ENCODE assay signal across 11 cellular contexts in the genomic region with DNA sequence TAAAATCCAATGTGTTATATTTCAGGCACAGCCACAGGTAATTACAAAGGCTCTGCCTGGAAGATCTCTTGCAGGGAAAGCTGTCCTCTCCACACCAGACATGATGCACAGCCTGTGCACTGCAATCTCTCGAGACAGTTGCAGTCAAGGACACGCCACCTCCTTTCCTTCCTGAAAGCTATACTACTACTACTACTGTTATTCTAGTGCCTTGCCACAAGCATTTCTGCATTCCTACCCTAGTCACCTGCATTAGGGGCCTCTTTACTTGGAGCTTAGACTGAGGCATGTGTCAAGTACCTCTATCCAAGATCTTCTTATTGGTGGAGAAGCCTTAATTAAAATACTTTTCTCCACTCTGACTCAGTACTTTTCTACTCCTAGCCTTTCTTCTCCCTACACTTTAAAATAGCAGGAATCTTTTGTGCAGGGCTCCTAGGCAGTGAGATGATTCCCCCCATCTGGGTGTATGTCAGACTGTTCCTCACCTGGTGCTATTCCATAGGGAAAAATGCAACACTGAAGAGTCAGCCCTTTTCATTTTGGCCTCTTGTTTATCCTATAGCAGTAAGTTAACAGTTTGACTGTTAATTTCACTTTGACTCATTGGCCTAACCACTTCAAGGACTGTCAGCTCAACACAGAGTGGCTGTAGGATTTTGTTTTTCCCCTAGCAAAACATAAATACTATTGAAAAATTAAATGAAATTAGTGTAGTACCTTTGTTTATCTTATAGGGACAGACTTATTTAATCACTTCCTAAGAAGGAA.
A peak's percentile ranks its signal among the peaks of the same experiment; 100 is the strongest.
DNase-seq lines count a peak whose midpoint lies in the region; ATAC-seq and TF ChIP-seq lines count a peak whose summit lies in the region.
"Had no signal": no experiment of that assay in that cellular context is flagged by ENCODE, and none has a peak within 500 bp of the region (broad histone marks: within the 10 kb centered on the region; RNA-seq: fewer than 3 reads in every experiment).

No MANE protein-coding gene starts in this region.

- no peak overlapping the region for H3K4me3 Mint-ChIP-seq in activated T-helper 2 cell treated with anti-CD3 and anti-CD28 coated beads, Interferon-gamma antibody, Interleukin-2, Interleukin-4, amounts not matched to agents 10 μg/mL and 5 μg/mL and 100 μg/mL, durations not matched to agents 14 hours and 24 hours and 36 hours (ENCODE audit: low read depth)

- H2BK15ac ChIP-seq in mesendoderm (replicated peaks; ENCODE audit: low read depth), result no peak overlapping the region

- H3K4ac ChIP-seq in mesendoderm (ENCODE audit: low read depth, low read length), result no peak overlapping the region

- H3K79me1 ChIP-seq in mesendoderm (ENCODE audit: low read length), result no peaks in the 10 kb centered on the region

- H3K36me3 ChIP-seq in mesendoderm (ENCODE audit: control insufficient read depth, insufficient read depth, low read length), result no peaks in the 10 kb centered on the region

- no peak for DNase-seq in activated T-helper 2 cell treated with anti-CD3 and anti-CD28 coated beads, Interferon-gamma antibody, Interleukin-2, Interleukin-4, amounts not matched to agents 10 μg/mL and 5 μg/mL and 100 μg/mL, durations not matched to agents 14 hours and 24 hours and 36 hours (ENCODE audit: low spot score)
- DNase-seq in EL (no peak), mesendoderm (no peak), RWPE1 (ENCODE audit: low spot score) (no peak)
- DNase-seq: activated CD8-positive, alpha-beta memory T cell treated with anti-CD3 and anti-CD28 coated beads, Interleukin-2, amount 50 U/mL, for 4 hours had no signal

- no peak overlapping the region for H3K9ac ChIP-seq in mesendoderm (ENCODE audit: low read length)

- ATAC-seq in GM18520 (IDR thresholded peaks at IDR 0.05; ENCODE audit: unreplicated experiment) (peak; percentile 72), GM19395 (IDR thresholded peaks at IDR 0.05; ENCODE audit: unreplicated experiment) (peak; percentile 94), HG02973 (IDR thresholded peaks at IDR 0.05; ENCODE audit: unreplicated experiment) (peak; percentile 78), GM19467 (IDR thresholded peaks at IDR 0.05; ENCODE audit: unreplicated experiment) (no peak)
- ATAC-seq: esophagus mucosa, sciatic nerve had no signal

- POLR2A ChIA-PET in RWPE1 (lab: Yijun Ruan, JAX; ENCODE audit: low non-redundant PET), result no interaction called here

- WGBS in mesendoderm (ENCODE audit: extremely low coverage, insufficient coverage, low lambda C conversion rate), result no CpG with 5 or more reads among the region's 2 CpGs

- intact Hi-C loops in activated T-helper 2 cell treated with anti-CD3 and anti-CD28 coated beads, Interferon-gamma antibody, Interleukin-2, Interleukin-4, amounts not matched to agents 10 μg/mL and 5 μg/mL and 100 μg/mL, durations not matched to agents 14 hours and 24 hours and 36 hours (cut with micrococcal nuclease), result loop anchor here (5.0 kb wide), 2 partner anchors 64 to 79 kb away; partner anchors contain the start of gene CEP70

- no peak overlapping the region for H2AK5ac ChIP-seq in mesendoderm (ENCODE audit: low read length)

- peak overlapping the region; percentile 42 for H3K27ac Mint-ChIP-seq in activated T-helper 2 cell treated with anti-CD3 and anti-CD28 coated beads, Interferon-gamma antibody, Interleukin-2, Interleukin-4, amounts not matched to agents 10 μg/mL and 5 μg/mL and 100 μg/mL, durations not matched to agents 14 hours and 24 hours and 36 hours

- no peak overlapping the region for H3K56ac ChIP-seq in mesendoderm (ENCODE audit: low read length)

- CTCF ChIA-PET in RWPE1 (lab: Yijun Ruan, JAX), result interaction anchor here (0.6 kb wide), 1 partner anchor 13 kb away, joined by 4 read pairs; no protein-coding TSS in a partner anchor

- no peaks in the 10 kb centered on the region for H3K27me3 Mint-ChIP-seq in activated T-helper 2 cell treated with anti-CD3 and anti-CD28 coated beads, Interferon-gamma antibody, Interleukin-2, Interleukin-4, amounts not matched to agents 10 μg/mL and 5 μg/mL and 100 μg/mL, durations not matched to agents 14 hours and 24 hours and 36 hours (ENCODE audit: low read depth)

- no peak overlapping the region for H4K8ac ChIP-seq in mesendoderm (ENCODE audit: low read depth, low read length)

- H3K36me3 Mint-ChIP-seq in activated T-helper 2 cell treated with anti-CD3 and anti-CD28 coated beads, Interferon-gamma antibody, Interleukin-2, Interleukin-4, amounts not matched to agents 10 μg/mL and 5 μg/mL and 100 μg/mL, durations not matched to agents 14 hours and 24 hours and 36 hours (ENCODE audit: low read depth), result peaks cover 22% of the 10 kb centered on the region

- H3K18ac ChIP-seq in mesendoderm (ENCODE audit: low read length), result no peak overlapping the region

- H3K27me3 ChIP-seq in mesendoderm (ENCODE audit: insufficient read depth, low read length, poor library complexity), result no peaks in the 10 kb centered on the region

- no peak overlapping the region for H2BK5ac ChIP-seq in mesendoderm (ENCODE audit: low read length)

- no peak for TF ChIP-seq CTCF in RWPE1 (conservative IDR thresholded peaks at IDR 0.05; ENCODE audit: low read depth)

- peaks cover 25% of the 10 kb centered on the region for H3K4me1 Mint-ChIP-seq in activated T-helper 2 cell treated with anti-CD3 and anti-CD28 coated beads, Interferon-gamma antibody, Interleukin-2, Interleukin-4, amounts not matched to agents 10 μg/mL and 5 μg/mL and 100 μg/mL, durations not matched to agents 14 hours and 24 hours and 36 hours (ENCODE audit: low read depth)

- no peak overlapping the region for H3K4me3 ChIP-seq in mesendoderm (ENCODE audit: low read length)

- H3K79me2 ChIP-seq in mesendoderm (ENCODE audit: control insufficient read depth, insufficient read depth, low read length), result no peaks in the 10 kb centered on the region

- H4K5ac ChIP-seq in mesendoderm (ENCODE audit: low read length), result no peak overlapping the region

- peaks cover 4% of the 10 kb centered on the region for H3K9me3 Mint-ChIP-seq in activated T-helper 2 cell treated with anti-CD3 and anti-CD28 coated beads, Interferon-gamma antibody, Interleukin-2, Interleukin-4, amounts not matched to agents 10 μg/mL and 5 μg/mL and 100 μg/mL, durations not matched to agents 14 hours and 24 hours and 36 hours

- no peak overlapping the region for H3K4me2 ChIP-seq in mesendoderm (ENCODE audit: low read length)

- H3K4me1 ChIP-seq in mesendoderm (ENCODE audit: control insufficient read depth, low read depth, low read length), result no peaks in the 10 kb centered on the region

- H3K27ac ChIP-seq in mesendoderm (ENCODE audit: low read depth, low read length) (no peak overlapping the region), RWPE1 (no peak overlapping the region)

- H3K23ac ChIP-seq in mesendoderm (ENCODE audit: low read length), result no peak overlapping the region

- no peak overlapping the region for H2BK120ac ChIP-seq in mesendoderm (ENCODE audit: low read depth, low read length)
